In genomic region chr12:14803830-14804160, GRCh38 we compare ENCODE assay signal across 8 cellular contexts. TPM values are rescaled to one million over a fixed set of nuclear protein-coding genes. Genes with fewer than 3 reads are reported as not detected.
DNase-seq lines count a peak whose midpoint lies in the region; ATAC-seq and TF ChIP-seq lines count a peak whose summit lies in the region.

No MANE protein-coding gene starts in this region.

- no peaks in the 10 kb centered on the region for H3K9me2 ChIP-seq in PC-9 (ENCODE audit: insufficient read depth)

- ATAC-seq in GM18867 (IDR thresholded peaks at IDR 0.05; ENCODE audit: unreplicated experiment) (peak; percentile 21), HG02870 (IDR thresholded peaks at IDR 0.05; ENCODE audit: unreplicated experiment) (peak; percentile 8), heart right ventricle (peak; percentile 1 to 54 (median 30))
- ATAC-seq in stimulated activated naive CD8-positive, alpha-beta T cell treated with anti-CD3 and anti-CD28 coated beads, Interleukin-15, Interleukin-2, amounts not matched to agents 100 U/mL and 50 U/mL, for 24 hours, result peak; percentile 1

- TF ChIP-seq CTCF in PC-9 (conservative IDR thresholded peaks at IDR 0.05) (no peak), heart right ventricle (IDR thresholded peaks at IDR 0.05) (no peak)

- DNase-seq in PC-9, result no peak
- DNase-seq in heart right ventricle, result no peak
- no peak for DNase-seq in stimulated activated naive CD8-positive, alpha-beta T cell treated with anti-CD3 and anti-CD28 coated beads, Interleukin-15, Interleukin-2, amounts not matched to agents 100 U/mL and 50 U/mL, for 24 hours
- DNase-seq in activated naive CD4-positive, alpha-beta T cell treated with anti-CD3 and anti-CD28 coated beads, Interleukin-2, amount 10 ng/mL, durations not matched to agents 7 days and 5 days, result no peak
- DNase-seq in HT-29 (ENCODE audit: low spot score), result no peak
- no peak for DNase-seq in activated CD4-positive, alpha-beta memory T cell treated with anti-CD3 and anti-CD28 coated beads, Interleukin-2, amount 10 ng/mL, durations not matched to agents 7 days and 5 days

- TSS peak; percentile 86 for BruUV-seq in PC-9 (replicated peaks; lab: Mats Ljungman, UMichigan)

- H3K4me1 Mint-ChIP-seq in activated naive CD4-positive, alpha-beta T cell treated with anti-CD3 and anti-CD28 coated beads, Interleukin-2, amount 10 ng/mL, durations not matched to agents 7 days and 5 days, result peaks cover 8% of the 10 kb centered on the region
- peaks cover 27% of the 10 kb centered on the region for H3K4me1 Mint-ChIP-seq in activated CD4-positive, alpha-beta memory T cell treated with anti-CD3 and anti-CD28 coated beads, Interleukin-2, amount 10 ng/mL, durations not matched to agents 7 days and 5 days

- H3K27me3 ChIP-seq in PC-9 (ENCODE audit: insufficient read depth, low read depth), result no peaks in the 10 kb centered on the region
- no peaks in the 10 kb centered on the region for H3K27me3 ChIP-seq in heart right ventricle

- no peaks in the 10 kb centered on the region for H3K27me3 Mint-ChIP-seq in activated naive CD4-positive, alpha-beta T cell treated with anti-CD3 and anti-CD28 coated beads, Interleukin-2, amount 10 ng/mL, durations not matched to agents 7 days and 5 days
- H3K27me3 Mint-ChIP-seq in activated CD4-positive, alpha-beta memory T cell treated with anti-CD3 and anti-CD28 coated beads, Interleukin-2, amount 10 ng/mL, durations not matched to agents 7 days and 5 days, result no peaks in the 10 kb centered on the region

- no peaks in the 10 kb centered on the region for H4K20me1 ChIP-seq in PC-9 (ENCODE audit: insufficient read depth)

- H3K9me3 Mint-ChIP-seq in activated naive CD4-positive, alpha-beta T cell treated with anti-CD3 and anti-CD28 coated beads, Interleukin-2, amount 10 ng/mL, durations not matched to agents 7 days and 5 days, result no peaks in the 10 kb centered on the region
- no peaks in the 10 kb centered on the region for H3K9me3 Mint-ChIP-seq in activated CD4-positive, alpha-beta memory T cell treated with anti-CD3 and anti-CD28 coated beads, Interleukin-2, amount 10 ng/mL, durations not matched to agents 7 days and 5 days

- peak overlapping the region; percentile 28 for H3K27ac ChIP-seq in PC-9
- H3K27ac ChIP-seq in heart right ventricle, result peak overlapping the region; percentile 31 to 95 (median 88)

- peak overlapping the region; percentile 88 for H2AFZ ChIP-seq in PC-9

- H3K36me3 Mint-ChIP-seq in activated naive CD4-positive, alpha-beta T cell treated with anti-CD3 and anti-CD28 coated beads, Interleukin-2, amount 10 ng/mL, durations not matched to agents 7 days and 5 days, result peaks cover 10% of the 10 kb centered on the region
- H3K36me3 Mint-ChIP-seq in activated CD4-positive, alpha-beta memory T cell treated with anti-CD3 and anti-CD28 coated beads, Interleukin-2, amount 10 ng/mL, durations not matched to agents 7 days and 5 days (ENCODE audit: low read depth), result peaks cover 20% of the 10 kb centered on the region

- H3K4me3 Mint-ChIP-seq in activated naive CD4-positive, alpha-beta T cell treated with anti-CD3 and anti-CD28 coated beads, Interleukin-2, amount 10 ng/mL, durations not matched to agents 7 days and 5 days, result no peak overlapping the region
- no peak overlapping the region for H3K4me3 Mint-ChIP-seq in activated CD4-positive, alpha-beta memory T cell treated with anti-CD3 and anti-CD28 coated beads, Interleukin-2, amount 10 ng/mL, durations not matched to agents 7 days and 5 days

- H3K4me3 ChIP-seq in PC-9, result peak overlapping the region; percentile 96
- peak overlapping the region; percentile 42 to 98 (median 84) for H3K4me3 ChIP-seq in heart right ventricle

- H3K4me1 ChIP-seq in PC-9 (replicated peaks; ENCODE audit: insufficient read depth) (peaks cover 23% of the 10 kb centered on the region), heart right ventricle (peaks cover 0 to 31% (median 26%) of the 10 kb centered on the region in 9 donors)

- no peaks in the 10 kb centered on the region for H3F3A ChIP-seq in PC-9 (ENCODE audit: insufficient read depth, low read depth)

- peak overlapping the region; percentile 91 for H3K4me2 ChIP-seq in PC-9

- H3K9me3 ChIP-seq in PC-9 (ENCODE audit: insufficient read depth, low read depth) (no peaks in the 10 kb centered on the region), heart right ventricle (no peaks in the 10 kb centered on the region)

- 0 out of 2 replicates have a peak, but pooled peaks cover 18% of the 10 kb centered on the region for H3K36me3 ChIP-seq in PC-9 (ENCODE audit: low read depth)
- H3K36me3 ChIP-seq in heart right ventricle, result peaks cover 0 to 30% (median 10%) of the 10 kb centered on the region in 9 donors

- POLR2A ChIA-PET in PC-9 (lab: Charles Lee; ENCODE audit: unreplicated experiment), result interaction anchor here (0.5 to 1.7 kb wide), 11 partner anchors 26 to 454 kb away, joined by 3 to 21 read pairs (median 7); partner anchors contain the start of gene RERG
- POLR2A ChIA-PET in activated CD4-positive, alpha-beta memory T cell treated with anti-CD3 and anti-CD28 coated beads, Interleukin-2, amount 10 ng/mL, durations not matched to agents 7 days and 5 days (lab: Charles Lee), result interaction anchor here (1.0 to 7.5 kb wide), 9 partner anchors 12 to 159 kb away, joined by 3 to 177 read pairs (median 12); partner anchors contain the start of gene ARHGDIB

- 0 to 2% methylated on average over 12 of the region's 12 CpGs for WGBS in heart right ventricle, 2 donors

- CTCF ChIA-PET in PC-9 (lab: Charles Lee), result interaction anchor here (0.6 to 1.7 kb wide), 3 partner anchors 30 to 566 kb away, joined by 3 to 5 read pairs (median 3); a partner anchor contains a TSS
- CTCF ChIA-PET in activated naive CD4-positive, alpha-beta T cell treated with anti-CD3 and anti-CD28 coated beads, Interleukin-2, amount 10 ng/mL, durations not matched to agents 7 days and 5 days (lab: Charles Lee), result interaction anchor here (0.7 to 2.5 kb wide), 3 partner anchors 8 to 27 kb away, joined by 4 to 7 read pairs (median 4); no protein-coding TSS in a partner anchor
- CTCF ChIA-PET in activated CD4-positive, alpha-beta memory T cell treated with anti-CD3 and anti-CD28 coated beads, Interleukin-2, amount 10 ng/mL, durations not matched to agents 7 days and 5 days (lab: Charles Lee), result interaction anchor here (1.0 to 5.4 kb wide), 8 partner anchors 12 to 438 kb away, joined by 3 to 50 read pairs (median 4); partner anchors contain the start of gene ATF7IP

- H3K27ac Mint-ChIP-seq in activated naive CD4-positive, alpha-beta T cell treated with anti-CD3 and anti-CD28 coated beads, Interleukin-2, amount 10 ng/mL, durations not matched to agents 7 days and 5 days, result no peak overlapping the region
- H3K27ac Mint-ChIP-seq in activated CD4-positive, alpha-beta memory T cell treated with anti-CD3 and anti-CD28 coated beads, Interleukin-2, amount 10 ng/mL, durations not matched to agents 7 days and 5 days, result no peak overlapping the region

- peaks cover 51% of the 10 kb centered on the region for H3K79me2 ChIP-seq in PC-9 (ENCODE audit: low read depth)

- intact Hi-C loops in PC-9 (cut with micrococcal nuclease; ENCODE audit: unreplicated experiment), result loop anchor here (1.0 to 2.0 kb wide), 3 partner anchors 29 to 193 kb away; a partner anchor contains a TSS
- intact Hi-C loops in heart right ventricle (cut with DNase I), result loop anchor here in 3 of 10 donors (2.0 to 5.0 kb wide), 2 partner anchors 29 to 39 kb away; partner anchors contain the start of gene ART4 (in 2 of the 3)

RNA-seq across cellular contexts. Expression of gene C12orf60, which starts 0.3 kb away (rescaled TPM):
- 3.3 and 4.0 TPM in 2 replicates for total RNA-seq in PC-9 (2021)
- total RNA-seq in heart right ventricle, result 1 to 10 TPM; 1.2 to 5.8 (median 3.7) TPM
- 1 to 10 TPM; 3.4 to 5.5 TPM for polyA plus RNA-seq in heart right ventricle
- total RNA-seq in HT-29 (2014; rRNA removed; shearing (Covaris generic)), result 0.89 and 0.99 TPM in 2 replicates
- 1 to 10 TPM; 2.0 to 2.4 TPM for total RNA-seq in activated CD4-positive, alpha-beta memory T cell treated with anti-CD3 and anti-CD28 coated beads, Interleukin-2, amount 10 ng/mL, durations not matched to agents 7 days and 5 days

RNA-seq across cellular contexts. Expression of gene WBP11, which starts 0.5 kb away (rescaled TPM):
- total RNA-seq in PC-9 (2021), result 65.8 and 124 TPM in 2 replicates
- 10 to 100 TPM; 47.6 to 62.3 (median 56.0) TPM for total RNA-seq in heart right ventricle
- 10 to 100 TPM; 11.9 to 27.6 TPM for polyA plus RNA-seq in heart right ventricle
- 18.0 and 28.8 TPM in 2 replicates for total RNA-seq in HT-29 (2014; rRNA removed; shearing (Covaris generic))
- 10 to 100 TPM; 91.1 to 92.7 TPM for total RNA-seq in activated CD4-positive, alpha-beta memory T cell treated with anti-CD3 and anti-CD28 coated beads, Interleukin-2, amount 10 ng/mL, durations not matched to agents 7 days and 5 days

RNA-seq across cellular contexts. Expression of gene SMCO3, which starts 10.2 kb away (rescaled TPM):
- total RNA-seq in PC-9 (2021), result not detected in 2 replicates
- under 1 TPM in 5 of 10 donors, not detected in 5; 0.10 to 0.24 (median 0.12) TPM for total RNA-seq in heart right ventricle
- 1 to 10 TPM in 1 of 2 donors, under 1 TPM in 1; 0.14 to 1.3 TPM for polyA plus RNA-seq in heart right ventricle
- not detected in 2 replicates for total RNA-seq in HT-29 (2014; rRNA removed; shearing (Covaris generic))
- total RNA-seq in activated CD4-positive, alpha-beta memory T cell treated with anti-CD3 and anti-CD28 coated beads, Interleukin-2, amount 10 ng/mL, durations not matched to agents 7 days and 5 days, result not detected

RNA-seq across cellular contexts. Expression of gene ART4, which starts 39.5 kb away (rescaled TPM):
- not detected in 2 replicates for total RNA-seq in PC-9 (2021)
- total RNA-seq in heart right ventricle, result 1 to 10 TPM in 9 of 10 donors, under 1 TPM in 1; 0.72 to 3.9 (median 2.8) TPM
- 1 to 10 TPM; 1.3 to 2.7 TPM for polyA plus RNA-seq in heart right ventricle
- not detected in 2 replicates for total RNA-seq in HT-29 (2014; rRNA removed; shearing (Covaris generic))
- total RNA-seq in activated CD4-positive, alpha-beta memory T cell treated with anti-CD3 and anti-CD28 coated beads, Interleukin-2, amount 10 ng/mL, durations not matched to agents 7 days and 5 days, result not detected
